ENCODE assay signal across 1 cellular context in the genomic region with DNA sequence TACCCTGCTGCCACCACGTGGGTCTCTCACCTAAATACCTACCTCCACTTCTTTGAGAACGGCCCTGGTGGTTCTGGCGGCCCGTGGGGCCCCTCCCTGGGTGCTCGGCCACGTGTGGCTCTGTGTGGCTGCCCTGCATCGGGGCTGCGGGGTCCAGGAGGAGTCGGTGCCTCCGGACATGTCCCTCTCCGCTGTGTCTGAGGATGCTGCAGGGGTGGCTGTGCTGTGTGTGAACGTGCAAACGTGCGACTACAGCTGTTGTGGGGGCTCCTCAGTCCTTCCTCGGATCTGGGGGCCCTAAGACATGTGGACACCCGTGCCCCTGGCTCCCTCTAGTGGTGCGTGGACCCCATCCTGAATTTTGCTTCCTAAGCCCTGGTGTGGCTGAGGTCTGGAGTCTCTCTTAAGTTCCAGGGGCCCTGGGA.
TF ChIP-seq lines count a peak whose summit lies in the region.

No MANE protein-coding gene starts in this region.

TF ChIP-seq in HepG2, 621 proteins besides CTCF, POLR2A, EP300 and RAD21 (continued from another document):
- TF ChIP-seq, protein P1, sequence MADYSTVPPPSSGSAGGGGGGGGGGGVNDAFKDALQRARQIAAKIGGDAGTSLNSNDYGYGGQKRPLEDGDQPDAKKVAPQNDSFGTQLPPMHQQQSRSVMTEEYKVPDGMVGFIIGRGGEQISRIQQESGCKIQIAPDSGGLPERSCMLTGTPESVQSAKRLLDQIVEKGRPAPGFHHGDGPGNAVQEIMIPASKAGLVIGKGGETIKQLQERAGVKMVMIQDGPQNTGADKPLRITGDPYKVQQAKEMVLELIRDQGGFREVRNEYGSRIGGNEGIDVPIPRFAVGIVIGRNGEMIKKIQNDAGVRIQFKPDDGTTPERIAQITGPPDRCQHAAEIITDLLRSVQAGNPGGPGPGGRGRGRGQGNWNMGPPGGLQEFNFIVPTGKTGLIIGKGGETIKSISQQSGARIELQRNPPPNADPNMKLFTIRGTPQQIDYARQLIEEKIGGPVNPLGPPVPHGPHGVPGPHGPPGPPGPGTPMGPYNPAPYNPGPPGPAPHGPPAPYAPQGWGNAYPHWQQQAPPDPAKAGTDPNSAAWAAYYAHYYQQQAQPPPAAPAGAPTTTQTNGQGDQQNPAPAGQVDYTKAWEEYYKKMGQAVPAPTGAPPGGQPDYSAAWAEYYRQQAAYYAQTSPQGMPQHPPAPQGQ (CRISPR knock-in tag; IDR thresholded peaks at IDR 0.05; ENCODE audit: borderline replicate concordance), result no peak
- TF ChIP-seq, protein P2, sequence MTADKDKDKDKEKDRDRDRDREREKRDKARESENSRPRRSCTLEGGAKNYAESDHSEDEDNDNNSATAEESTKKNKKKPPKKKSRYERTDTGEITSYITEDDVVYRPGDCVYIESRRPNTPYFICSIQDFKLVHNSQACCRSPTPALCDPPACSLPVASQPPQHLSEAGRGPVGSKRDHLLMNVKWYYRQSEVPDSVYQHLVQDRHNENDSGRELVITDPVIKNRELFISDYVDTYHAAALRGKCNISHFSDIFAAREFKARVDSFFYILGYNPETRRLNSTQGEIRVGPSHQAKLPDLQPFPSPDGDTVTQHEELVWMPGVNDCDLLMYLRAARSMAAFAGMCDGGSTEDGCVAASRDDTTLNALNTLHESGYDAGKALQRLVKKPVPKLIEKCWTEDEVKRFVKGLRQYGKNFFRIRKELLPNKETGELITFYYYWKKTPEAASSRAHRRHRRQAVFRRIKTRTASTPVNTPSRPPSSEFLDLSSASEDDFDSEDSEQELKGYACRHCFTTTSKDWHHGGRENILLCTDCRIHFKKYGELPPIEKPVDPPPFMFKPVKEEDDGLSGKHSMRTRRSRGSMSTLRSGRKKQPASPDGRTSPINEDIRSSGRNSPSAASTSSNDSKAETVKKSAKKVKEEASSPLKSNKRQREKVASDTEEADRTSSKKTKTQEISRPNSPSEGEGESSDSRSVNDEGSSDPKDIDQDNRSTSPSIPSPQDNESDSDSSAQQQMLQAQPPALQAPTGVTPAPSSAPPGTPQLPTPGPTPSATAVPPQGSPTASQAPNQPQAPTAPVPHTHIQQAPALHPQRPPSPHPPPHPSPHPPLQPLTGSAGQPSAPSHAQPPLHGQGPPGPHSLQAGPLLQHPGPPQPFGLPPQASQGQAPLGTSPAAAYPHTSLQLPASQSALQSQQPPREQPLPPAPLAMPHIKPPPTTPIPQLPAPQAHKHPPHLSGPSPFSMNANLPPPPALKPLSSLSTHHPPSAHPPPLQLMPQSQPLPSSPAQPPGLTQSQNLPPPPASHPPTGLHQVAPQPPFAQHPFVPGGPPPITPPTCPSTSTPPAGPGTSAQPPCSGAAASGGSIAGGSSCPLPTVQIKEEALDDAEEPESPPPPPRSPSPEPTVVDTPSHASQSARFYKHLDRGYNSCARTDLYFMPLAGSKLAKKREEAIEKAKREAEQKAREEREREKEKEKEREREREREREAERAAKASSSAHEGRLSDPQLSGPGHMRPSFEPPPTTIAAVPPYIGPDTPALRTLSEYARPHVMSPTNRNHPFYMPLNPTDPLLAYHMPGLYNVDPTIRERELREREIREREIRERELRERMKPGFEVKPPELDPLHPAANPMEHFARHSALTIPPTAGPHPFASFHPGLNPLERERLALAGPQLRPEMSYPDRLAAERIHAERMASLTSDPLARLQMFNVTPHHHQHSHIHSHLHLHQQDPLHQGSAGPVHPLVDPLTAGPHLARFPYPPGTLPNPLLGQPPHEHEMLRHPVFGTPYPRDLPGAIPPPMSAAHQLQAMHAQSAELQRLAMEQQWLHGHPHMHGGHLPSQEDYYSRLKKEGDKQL (CRISPR knock-in tag; IDR thresholded peaks at IDR 0.05; ENCODE audit: low read depth), result no peak
- TF ChIP-seq, protein P3, sequence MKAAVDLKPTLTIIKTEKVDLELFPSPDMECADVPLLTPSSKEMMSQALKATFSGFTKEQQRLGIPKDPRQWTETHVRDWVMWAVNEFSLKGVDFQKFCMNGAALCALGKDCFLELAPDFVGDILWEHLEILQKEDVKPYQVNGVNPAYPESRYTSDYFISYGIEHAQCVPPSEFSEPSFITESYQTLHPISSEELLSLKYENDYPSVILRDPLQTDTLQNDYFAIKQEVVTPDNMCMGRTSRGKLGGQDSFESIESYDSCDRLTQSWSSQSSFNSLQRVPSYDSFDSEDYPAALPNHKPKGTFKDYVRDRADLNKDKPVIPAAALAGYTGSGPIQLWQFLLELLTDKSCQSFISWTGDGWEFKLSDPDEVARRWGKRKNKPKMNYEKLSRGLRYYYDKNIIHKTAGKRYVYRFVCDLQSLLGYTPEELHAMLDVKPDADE (CRISPR knock-in tag; IDR thresholded peaks at IDR 0.05), result no peak
- TF ChIP-seq ZNF432 (CRISPR knock-in tag; IDR thresholded peaks at IDR 0.05; ENCODE audit: borderline replicate concordance) (no peak), ZNF430 (CRISPR knock-in tag; IDR thresholded peaks at IDR 0.05) (no peak), ZNF543 (CRISPR knock-in tag; IDR thresholded peaks at IDR 0.05) (0 out of 2 replicates have a peak, but pooled peaks have one; percentile 28), PRDM10 (CRISPR knock-in tag; IDR thresholded peaks at IDR 0.05; ENCODE audit: low read depth) (no peak), GABPB1 (CRISPR knock-in tag; IDR thresholded peaks at IDR 0.05) (0 out of 2 replicates have a peak, but pooled peaks have one; percentile 35), SIX1 (CRISPR knock-in tag; IDR thresholded peaks at IDR 0.05; ENCODE audit: borderline replicate concordance) (no peak), TCF7 (IDR thresholded peaks at IDR 0.05; ENCODE audit: low read depth) (no peak), ZNF549 (CRISPR knock-in tag; IDR thresholded peaks at IDR 0.05) (no peak), BCL3 (CRISPR knock-in tag; IDR thresholded peaks at IDR 0.05) (no peak), TAF15 (IDR thresholded peaks at IDR 0.05; ENCODE audit: low read depth, low read length, poor library complexity, severe bottlenecking) (no peak), IRX3 (CRISPR knock-in tag; IDR thresholded peaks at IDR 0.05; ENCODE audit: borderline replicate concordance, low read depth) (no peak), NFE2L1 (CRISPR knock-in tag; IDR thresholded peaks at IDR 0.05; ENCODE audit: borderline replicate concordance) (no peak), ZHX1 (CRISPR knock-in tag; IDR thresholded peaks at IDR 0.05; ENCODE audit: low read depth) (no peak)
- TF ChIP-seq, protein P4, sequence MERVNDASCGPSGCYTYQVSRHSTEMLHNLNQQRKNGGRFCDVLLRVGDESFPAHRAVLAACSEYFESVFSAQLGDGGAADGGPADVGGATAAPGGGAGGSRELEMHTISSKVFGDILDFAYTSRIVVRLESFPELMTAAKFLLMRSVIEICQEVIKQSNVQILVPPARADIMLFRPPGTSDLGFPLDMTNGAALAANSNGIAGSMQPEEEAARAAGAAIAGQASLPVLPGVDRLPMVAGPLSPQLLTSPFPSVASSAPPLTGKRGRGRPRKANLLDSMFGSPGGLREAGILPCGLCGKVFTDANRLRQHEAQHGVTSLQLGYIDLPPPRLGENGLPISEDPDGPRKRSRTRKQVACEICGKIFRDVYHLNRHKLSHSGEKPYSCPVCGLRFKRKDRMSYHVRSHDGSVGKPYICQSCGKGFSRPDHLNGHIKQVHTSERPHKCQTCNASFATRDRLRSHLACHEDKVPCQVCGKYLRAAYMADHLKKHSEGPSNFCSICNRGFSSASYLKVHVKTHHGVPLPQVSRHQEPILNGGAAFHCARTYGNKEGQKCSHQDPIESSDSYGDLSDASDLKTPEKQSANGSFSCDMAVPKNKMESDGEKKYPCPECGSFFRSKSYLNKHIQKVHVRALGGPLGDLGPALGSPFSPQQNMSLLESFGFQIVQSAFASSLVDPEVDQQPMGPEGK (CRISPR knock-in tag; IDR thresholded peaks at IDR 0.05), result peak; percentile 76
